28 cellular contexts compared by ENCODE assay signal in the genomic region with DNA sequence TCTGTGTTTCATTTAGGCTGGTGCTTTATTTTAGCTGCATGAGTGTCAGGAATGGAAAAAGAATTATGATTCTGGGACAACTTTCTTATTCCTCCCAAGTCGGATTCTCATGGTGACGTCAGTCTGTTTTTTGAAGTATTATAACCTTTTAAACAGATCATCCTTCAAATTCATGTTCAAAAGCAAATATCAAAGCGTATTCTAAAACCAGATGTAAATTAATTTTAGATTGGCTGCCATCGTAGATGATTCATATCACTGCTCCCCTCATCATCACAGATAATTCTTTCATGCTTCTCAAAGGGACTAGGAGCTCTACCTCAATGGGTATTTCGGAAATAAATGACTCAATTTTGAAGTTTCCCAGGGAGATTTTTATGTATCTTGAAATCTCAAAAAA. TPM values are rescaled to one million over a fixed set of nuclear protein-coding genes. Genes with fewer than 3 reads are reported as not detected.
DNase-seq lines count a peak whose midpoint lies in the region; ATAC-seq, FAIRE-seq and TF ChIP-seq lines count a peak whose summit lies in the region.
"Had no signal": no experiment of that assay in that cellular context is flagged by ENCODE, and none has a peak within 500 bp of the region (broad histone marks: within the 10 kb centered on the region; RNA-seq: fewer than 3 reads in every experiment).

No MANE protein-coding gene starts in this region.

- BruUV-seq in GM12878 (replicated peaks; lab: Mats Ljungman, UMichigan) = no TSS peak

- H3K4me1 Mint-ChIP-seq in activated T-cell treated with anti-CD3 and anti-CD28 coated beads, Interleukin-2, amount 50 U/mL, for 72 hours (ENCODE audit: low read depth) = peaks cover 86% of the 10 kb centered on the region
- H3K4me1 Mint-ChIP-seq in CD4-positive, alpha-beta T cell (ENCODE audit: low read depth) = peaks cover 19% of the 10 kb centered on the region

- TF ChIP-seq CTCF in GM12878 (IDR thresholded peaks at IDR 0.05 in 2 of 3, conservative IDR thresholded peaks at IDR 0.05 in 1 of 3; ENCODE audit: control insufficient read depth in 2 of 3, extremely low read depth in 1 of 3, insufficient read depth in 1 of 3, low read depth in 3 of 3, low read length in 3 of 3) (no peak), omental fat pad (IDR thresholded peaks at IDR 0.05) (no peak), foreskin fibroblast (IDR thresholded peaks at IDR 0.05; ENCODE audit: low read depth, low read length) (no peak)
- TF ChIP-seq CTCF in CD4-positive, alpha-beta T cell (IDR thresholded peaks at IDR 0.05) = no peak

- no peak for ATAC-seq in activated T-cell treated with anti-CD3 and anti-CD28 coated beads, Interleukin-2, amount 50 U/mL, for 72 hours (replicated peaks in 1 of 2)
- ATAC-seq in GM12878 = no peak
- ATAC-seq in omental fat pad (ENCODE audit: low FRiP score) = peak; percentile 62
- ATAC-seq in CD4-positive, alpha-beta T cell (ENCODE audit: poor library complexity) = no peak
- ATAC-seq: K562 had no signal

- H3K9me3 ChIP-seq in GM12878 (replicated peaks; ENCODE audit: control insufficient read depth, insufficient read depth, low read length) = no peaks in the 10 kb centered on the region
- H3K9me3 ChIP-seq in CD4-positive, alpha-beta T cell (ENCODE audit: control insufficient read depth, low read length) = no peaks in the 10 kb centered on the region
- H3K9me3 ChIP-seq: BLaER1, Caco-2 had no signal

- no peak overlapping the region for H3K4me3 ChIP-seq in GM12878
- H3K4me3 ChIP-seq in foreskin fibroblast (ENCODE audit: low read depth in 1 of 2, low read length in 2 of 2) = no peak overlapping the region
- H3K4me3 ChIP-seq: BLaER1, K562 had no signal

- no peak overlapping the region for H3K27ac ChIP-seq in GM12878 (ENCODE audit: control insufficient read depth, insufficient read depth)
- no peak overlapping the region for H3K27ac ChIP-seq in CD4-positive, alpha-beta T cell (ENCODE audit: low read depth, low read length)
- H3K27ac ChIP-seq: BLaER1 had no signal

- no peak for TF ChIP-seq RAD21 in GM12878 (IDR thresholded peaks at IDR 0.05; ENCODE audit: insufficient read depth, low read depth, low read length)

- H2AFZ ChIP-seq in GM12878 (ENCODE audit: control insufficient read depth, low read depth, low read length) = no peak overlapping the region

- intact Hi-C loops in GM12878 (cut with micrococcal nuclease; ENCODE audit: unreplicated experiment) = no loop called here
- intact Hi-C loops in CD4-positive, alpha-beta T cell (cut with DNase I, micrococcal nuclease) = no loop called here

- no peaks in the 10 kb centered on the region for H3K27me3 ChIP-seq in GM12878 (replicated peaks in 1 of 2; ENCODE audit: control insufficient read depth in 2 of 2, insufficient read depth in 2 of 2, low read length in 1 of 2)
- no peaks in the 10 kb centered on the region for H3K27me3 ChIP-seq in CD4-positive, alpha-beta T cell (ENCODE audit: control insufficient read depth, insufficient read depth, low read length)
- H3K27me3 ChIP-seq: BLaER1 had no signal

- peaks cover 45% of the 10 kb centered on the region for H3K79me2 ChIP-seq in GM12878 (ENCODE audit: control insufficient read depth, insufficient read depth, low read length)

- POLR2A ChIA-PET in GM12878 (lab: Charles Lee) = interaction anchor here (0.6 kb wide), 1 partner anchor 119 kb away, joined by 3 read pairs; no protein-coding TSS in a partner anchor
- POLR2A ChIA-PET in CD4-positive, alpha-beta T cell (lab: Charles Lee) = no interaction called here

- 97% methylated on average over 5 of the region's 5 CpGs for WGBS in GM12878 (ENCODE audit: insufficient coverage, insufficient replicate concordance, low lambda C conversion rate, missing lambda C conversion rate)

- no peak overlapping the region for H3K9ac ChIP-seq in GM12878 (ENCODE audit: control insufficient read depth, insufficient read depth, low read length)
- H3K9ac ChIP-seq: BLaER1 had no signal

- H3K4me3 Mint-ChIP-seq in activated T-cell treated with anti-CD3 and anti-CD28 coated beads, Interleukin-2, amount 50 U/mL, for 72 hours = peak overlapping the region in 1 of 2 donors; percentile 54
- H3K4me3 Mint-ChIP-seq in CD4-positive, alpha-beta T cell = no peak overlapping the region
- H3K4me3 Mint-ChIP-seq: CD4-positive, CD25-positive, alpha-beta regulatory T cell had no signal

- H3K27ac Mint-ChIP-seq in activated T-cell treated with anti-CD3 and anti-CD28 coated beads, Interleukin-2, amount 50 U/mL, for 72 hours = peak overlapping the region; percentile 64
- no peak overlapping the region for H3K27ac Mint-ChIP-seq in CD4-positive, alpha-beta T cell

- H3K4me1 ChIP-seq in GM12878 (ENCODE audit: control insufficient read depth, insufficient read depth, low read length) = peaks cover 37% of the 10 kb centered on the region
- H3K4me1 ChIP-seq: BLaER1, Caco-2 had no signal

- FAIRE-seq in GM12878 (lab: Jason Lieb, UNC) = no peak
- FAIRE-seq: G401.6, K562 had no signal

- peaks cover 5 to 9% of the 10 kb centered on the region in 2 experiments; a peak in 3 of 4 replicates for H3K36me3 ChIP-seq in GM12878 (ENCODE audit: control insufficient read depth in 2 of 2, insufficient read depth in 2 of 2, low read length in 1 of 2)

- SMC1A ChIA-PET in GM12878 (lab: Charles Lee; ENCODE audit: uncharacterized antibody, unreplicated experiment) = interaction anchor here (1.1 to 6.6 kb wide), 4 partner anchors 9 to 97 kb away, joined by 3 to 55 read pairs (median 6); a partner anchor contains a TSS

- H3K4me2 ChIP-seq in GM12878 (ENCODE audit: control insufficient read depth, insufficient read depth) = no peak overlapping the region
- H3K4me2 ChIP-seq: BLaER1 had no signal

- TF ChIP-seq EP300 in GM12878 (IDR thresholded peaks at IDR 0.05; ENCODE audit: borderline replicate concordance in 1 of 2, control insufficient read depth in 1 of 2, low read depth in 2 of 2, low read length in 2 of 2) = no peak

- no peaks in the 10 kb centered on the region for H3K27me3 Mint-ChIP-seq in activated T-cell treated with anti-CD3 and anti-CD28 coated beads, Interleukin-2, amount 50 U/mL, for 72 hours (ENCODE audit: low read depth)
- H3K27me3 Mint-ChIP-seq in CD4-positive, alpha-beta T cell = no peaks in the 10 kb centered on the region

- no peak for TF ChIP-seq POLR2A in GM12878 (IDR thresholded peaks at IDR 0.05; ENCODE audit: low read depth, low read length)

- CTCF ChIA-PET in GM12878 (lab: Yijun Ruan, JAX) = interaction anchor here (8.5 kb wide), 1 partner anchor 14 kb away, joined by 67 read pairs; a partner anchor contains a TSS
- CTCF ChIA-PET in CD4-positive, alpha-beta T cell (lab: Charles Lee) = no interaction called here

- in situ Hi-C loops in GM12878 (cut with MboI) = no loop called here

- H3K9me3 Mint-ChIP-seq in activated T-cell treated with anti-CD3 and anti-CD28 coated beads, Interleukin-2, amount 50 U/mL, for 72 hours = no peaks in the 10 kb centered on the region
- no peaks in the 10 kb centered on the region for H3K9me3 Mint-ChIP-seq in CD4-positive, alpha-beta T cell
- H3K9me3 Mint-ChIP-seq: CD4-positive, CD25-positive, alpha-beta regulatory T cell had no signal

- H3K36me3 Mint-ChIP-seq in activated T-cell treated with anti-CD3 and anti-CD28 coated beads, Interleukin-2, amount 50 U/mL, for 72 hours (ENCODE audit: insufficient read depth in 2 of 2) = peaks cover 2 to 3% of the 10 kb centered on the region in 2 donors
- peaks cover 29% of the 10 kb centered on the region for H3K36me3 Mint-ChIP-seq in CD4-positive, alpha-beta T cell (ENCODE audit: low read depth)

- no peaks in the 10 kb centered on the region for H4K20me1 ChIP-seq in GM12878 (ENCODE audit: control insufficient read depth, insufficient read depth)

- DNase-seq in activated T-cell treated with anti-CD3 and anti-CD28 coated beads, Interleukin-2, amount 50 U/mL, for 72 hours = no peak
- DNase-seq in activated T-cell treated with anti-CD3 and anti-CD28 coated beads, Interleukin-2, amount 50 U/mL, for 1 hour = no peak
- DNase-seq in GM12878 (ENCODE audit: low read depth, low spot score) (no peak), omental fat pad (ENCODE audit: low spot score) (no peak), middle frontal gyrus (ENCODE audit: extremely low spot score, low spot score) (no peak), foreskin fibroblast (no peak)
- DNase-seq in CD4-positive, alpha-beta T cell = no peak
- DNase-seq: Caco-2; CD4-positive, CD25-positive, alpha-beta regulatory T cell; H7; Kasumi-1; NCI-H1092 treated with DMSO at 0.1 percent for 48 hours; NCI-H1436; NCI-H187; NCI-H2081 treated with DMSO at 0.1 percent for 48 hours; NCI-H2171; NCI-H226; NCI-H510A; NCI-H69; Right ventricle myocardium superior; RPMI8226 had no signal

- RAD21 ChIA-PET in GM12878 (lab: Charles Lee; ENCODE audit: unreplicated experiment) = no interaction called here

RNA-seq across cellular contexts. Expression of a gene that starts 15.1 kb away (rescaled TPM):
- 10 to 100 TPM; 14.4 to 17.1 TPM for total RNA-seq in activated T-cell treated with anti-CD3 and anti-CD28 coated beads, Interleukin-2, amount 50 U/mL, for 72 hours
- 51.3 and 59.8 TPM in 2 replicates for total RNA-seq in GM12878 (2013; cell fraction: nucleolus; rRNA removed)
- total RNA-seq in GM12878 (2014; rRNA removed) (10.1 and 11.1 TPM in 2 replicates), GM12878 (2014; rRNA removed; fragmentation: Illumina TruSeq; extraction: Trizol) (13.6 and 14.7 TPM in 2 replicates), GM12878 (2021) (16.3 and 17.3 TPM in 2 replicates), omental fat pad (10 to 100 TPM in 3 of 4 donors, 1 to 10 TPM in 1; 8.4 to 16.7 (median 13.7) TPM)
- polyA plus RNA-seq in GM12878 (2011; ENCODE audit: low read depth) = 10.5 TPM
- polyA plus RNA-seq in GM12878 (2011; rRNA removed) (19.6 and 25.1 TPM in 2 replicates), GM12878 (2014; fragmentation: Illumina TruSeq; extraction: Trizol) (16.0 and 17.4 TPM in 2 replicates), GM12878 (2014; fragmentation: Nextera tagmentation; extraction: Ambion mirVana) (10 to 100 TPM; 10.4 to 14.2 TPM), GM12878 (2014; rRNA removed) (16.0 and 18.1 TPM in 2 replicates), GM12878 (2016; fragmentation: Nextera tagmentation; extraction: Ambion mirVana) (10 to 100 TPM; 22.4 to 22.9 TPM)
- 29.0 and 33.2 TPM in 2 replicates for polyA plus RNA-seq in GM12878 (2011; cell fraction: cytosol; rRNA removed)
- polyA plus RNA-seq in GM12878 (2011; cell fraction: nucleus; rRNA removed) = 38.8 and 60.2 TPM in 2 replicates
- 12.3 and 15.5 TPM in 2 replicates for polyA plus RNA-seq in GM12878 (2012)
- 36.6 and 43.7 TPM in 2 replicates for polyA minus RNA-seq in GM12878 (2011; rRNA and poly(A)+ RNA removed)
- 12.2 and 14.3 TPM in 2 replicates for polyA minus RNA-seq in GM12878 (2011; cell fraction: cytosol; rRNA and poly(A)+ RNA removed)
- polyA minus RNA-seq in GM12878 (2011; cell fraction: nucleus; rRNA and poly(A)+ RNA removed) = 31.7 and 35.3 TPM in 2 replicates
- total RNA-seq in CD4-positive, alpha-beta T cell = 1 to 10 TPM; 7.5 to 7.9 TPM

RNA-seq across cellular contexts. Expression of a gene that starts 29.6 kb away (rescaled TPM):
- total RNA-seq in activated T-cell treated with anti-CD3 and anti-CD28 coated beads, Interleukin-2, amount 50 U/mL, for 72 hours = 1 to 10 TPM; 4.4 to 6.0 TPM
- 0.76 and 1.8 TPM in 2 replicates for total RNA-seq in GM12878 (2013; cell fraction: nucleolus; rRNA removed)
- 2.3 and 2.9 TPM in 2 replicates for total RNA-seq in GM12878 (2014; rRNA removed)
- total RNA-seq in GM12878 (2014; rRNA removed; fragmentation: Illumina TruSeq; extraction: Trizol) = 2.4 and 2.5 TPM in 2 replicates
- 2.6 and 2.8 TPM in 2 replicates for total RNA-seq in GM12878 (2021)
- polyA plus RNA-seq in GM12878 (2011; ENCODE audit: low read depth) = 1.5 TPM
- 0.77 and 0.81 TPM in 2 replicates for polyA plus RNA-seq in GM12878 (2011; rRNA removed)
- polyA plus RNA-seq in GM12878 (2011; cell fraction: cytosol; rRNA removed) = 0.72 and 0.94 TPM in 2 replicates
- polyA plus RNA-seq in GM12878 (2011; cell fraction: nucleus; rRNA removed) = 5.4 and 8.7 TPM in 2 replicates
- polyA plus RNA-seq in GM12878 (2012) = 1.8 and 2.3 TPM in 2 replicates
- polyA plus RNA-seq in GM12878 (2014; fragmentation: Illumina TruSeq; extraction: Trizol) = 1.6 and 3.0 TPM in 2 replicates
- polyA plus RNA-seq in GM12878 (2014; fragmentation: Nextera tagmentation; extraction: Ambion mirVana) = 1 to 10 TPM in 1 of 2 experiments, under 1 TPM in 1; 0.32 to 1.0 TPM
- 2.5 and 3.9 TPM in 2 replicates for polyA plus RNA-seq in GM12878 (2014; rRNA removed)
- polyA plus RNA-seq in GM12878 (2016; fragmentation: Nextera tagmentation; extraction: Ambion mirVana) = 1 to 10 TPM; 1.0 to 1.8 TPM
- 0.41 and 0.88 TPM in 2 replicates for polyA minus RNA-seq in GM12878 (2011; rRNA and poly(A)+ RNA removed)
- 0.40 TPM in 1 of 2 replicates, not detected in the other for polyA minus RNA-seq in GM12878 (2011; cell fraction: cytosol; rRNA and poly(A)+ RNA removed)
- 0.24 and 0.48 TPM in 2 replicates for polyA minus RNA-seq in GM12878 (2011; cell fraction: nucleus; rRNA and poly(A)+ RNA removed)
- total RNA-seq in omental fat pad = 1 to 10 TPM; 1.6 to 3.8 (median 2.4) TPM
- total RNA-seq in CD4-positive, alpha-beta T cell = 1 to 10 TPM; 2.6 to 3.8 TPM

RNA-seq across cellular contexts. Expression of a gene that starts 59.2 kb away (rescaled TPM):
- total RNA-seq in activated T-cell treated with anti-CD3 and anti-CD28 coated beads, Interleukin-2, amount 50 U/mL, for 72 hours = not detected
- not detected in 2 replicates for total RNA-seq in GM12878 (2013; cell fraction: nucleolus; rRNA removed)
- total RNA-seq in GM12878 (2014; rRNA removed) = not detected in 2 replicates
- not detected in 2 replicates for total RNA-seq in GM12878 (2014; rRNA removed; fragmentation: Illumina TruSeq; extraction: Trizol)
- total RNA-seq in GM12878 (2021) = 0.85 TPM in 1 of 2 replicates, not detected in the other
- polyA plus RNA-seq in GM12878 (2011; ENCODE audit: low read depth) = not detected
- not detected in 2 replicates for polyA plus RNA-seq in GM12878 (2011; rRNA removed)
- polyA plus RNA-seq in GM12878 (2011; cell fraction: cytosol; rRNA removed) = not detected in 2 replicates
- polyA plus RNA-seq in GM12878 (2011; cell fraction: nucleus; rRNA removed) = not detected in 2 replicates
- 0.15 and 0.32 TPM in 2 replicates for polyA plus RNA-seq in GM12878 (2012)
- polyA plus RNA-seq in GM12878 (2014; fragmentation: Illumina TruSeq; extraction: Trizol) = not detected in 2 replicates
- polyA plus RNA-seq in GM12878 (2014; fragmentation: Nextera tagmentation; extraction: Ambion mirVana) = not detected
- polyA plus RNA-seq in GM12878 (2014; rRNA removed) = not detected in 2 replicates
- polyA plus RNA-seq in GM12878 (2016; fragmentation: Nextera tagmentation; extraction: Ambion mirVana) = not detected
- polyA minus RNA-seq in GM12878 (2011; rRNA and poly(A)+ RNA removed) = not detected in 2 replicates
- polyA minus RNA-seq in GM12878 (2011; cell fraction: cytosol; rRNA and poly(A)+ RNA removed) = not detected in 2 replicates
- not detected in 2 replicates for polyA minus RNA-seq in GM12878 (2011; cell fraction: nucleus; rRNA and poly(A)+ RNA removed)
- not detected for total RNA-seq in omental fat pad
- total RNA-seq in CD4-positive, alpha-beta T cell = not detected
- total RNA-seq: A172; CD4-positive, CD25-positive, alpha-beta regulatory T cell; HT1080; M059J; Right ventricle myocardium superior; SK-MEL-5 had no signal
- polyA plus RNA-seq: K562 had no signal
